Comparison of ENCODE assay signal across 12 cellular contexts in genomic region chr14:90484291-90484690, GRCh38.
DNase-seq lines count a peak whose midpoint lies in the region; ATAC-seq and TF ChIP-seq lines count a peak whose summit lies in the region.
"Had no signal": no experiment of that assay in that cellular context is flagged by ENCODE, and none has a peak within 500 bp of the region (broad histone marks: within the 10 kb centered on the region; RNA-seq: fewer than 3 reads in every experiment).

No MANE protein-coding gene starts in this region.

- no peaks in the 10 kb centered on the region for H3K79me1 ChIP-seq in trophoblast cell (ENCODE audit: low read length)

- DNase-seq in nephron progenitor cell (no peak), islet precursor cell (no peak), trophoblast cell (no peak)
- DNase-seq: CD4-positive, CD25-positive, alpha-beta regulatory T cell; HCEC 1CT had no signal

- H3K23ac ChIP-seq in trophoblast cell (ENCODE audit: low read length): no peak overlapping the region

- H3K27me3 ChIP-seq in BLaER1: no peaks in the 10 kb centered on the region
- no peaks in the 10 kb centered on the region for H3K27me3 ChIP-seq in BLaER1 treated with 17β-estradiol and CSF1 and Interleukin-3, amounts not matched to agents 10 nM and 100 nM
- H3K27me3 ChIP-seq in trophoblast cell (ENCODE audit: insufficient read depth, low read length): no peaks in the 10 kb centered on the region

- H3K27ac ChIP-seq in BLaER1: peak overlapping the region; percentile 96
- peak overlapping the region in 8 of 11 experiments; percentile 64 to 93 (median 89); a peak in 16 of 22 replicates for H3K27ac ChIP-seq in BLaER1 treated with 17β-estradiol and CSF1 and Interleukin-3, amounts not matched to agents 10 nM and 100 nM
- no peak overlapping the region for H3K27ac ChIP-seq in HEK293 (ENCODE audit: extremely low read depth, low read depth, low read length)
- H3K27ac ChIP-seq in trophoblast cell (ENCODE audit: low read depth, low read length): no peak overlapping the region
- H3K27ac ChIP-seq: A549 had no signal

- H3K4me3 ChIP-seq in BLaER1: peak overlapping the region; percentile 28
- peak overlapping the region in 6 of 10 experiments; percentile 3 to 29 (median 26); a peak in 4 of 20 replicates for H3K4me3 ChIP-seq in BLaER1 treated with 17β-estradiol and CSF1 and Interleukin-3, amounts not matched to agents 10 nM and 100 nM
- H3K4me3 ChIP-seq in HEK293 (ENCODE audit: low read depth, low read length): no peak overlapping the region
- no peak overlapping the region for H3K4me3 ChIP-seq in trophoblast cell (ENCODE audit: low read depth, low read length)
- H3K4me3 ChIP-seq: A549, GM12878 had no signal

- H2BK12ac ChIP-seq in trophoblast cell (ENCODE audit: low read length): no peak overlapping the region

- H3K14ac ChIP-seq in trophoblast cell (ENCODE audit: low read length): no peak overlapping the region

- no peak overlapping the region for H4K8ac ChIP-seq in trophoblast cell (ENCODE audit: low read depth, low read length)

- no peak overlapping the region for H4K12ac ChIP-seq in trophoblast cell (ENCODE audit: low read depth, low read length)

- CTCF ChIA-PET in HEK293 (lab: Yijun Ruan, JAX): interaction anchor here (0.6 kb wide), 1 partner anchor 88 kb away, joined by 4 read pairs; no protein-coding TSS in a partner anchor

- H2BK5ac ChIP-seq in trophoblast cell (ENCODE audit: low read depth, low read length, poor library complexity): no peak overlapping the region

- H2AFZ ChIP-seq in trophoblast cell (ENCODE audit: insufficient read depth, low read length, poor library complexity): no peak overlapping the region

- peaks cover 16% of the 10 kb centered on the region for H3K9me3 Mint-ChIP-seq in nephron progenitor cell

- no peak overlapping the region for H3K18ac ChIP-seq in trophoblast cell (ENCODE audit: low read length)

- WGBS in trophoblast cell (ENCODE audit: extremely low coverage, insufficient coverage, insufficient read length): 100% methylated on average over 2 of the region's 3 CpGs

- POLR2A ChIA-PET in HEK293 (lab: Yijun Ruan, JAX): no interaction called here

- no peak overlapping the region for H3K4me3 Mint-ChIP-seq in nephron progenitor cell
- H3K4me3 Mint-ChIP-seq: CD4-positive, CD25-positive, alpha-beta regulatory T cell had no signal

- no peak overlapping the region for H2AK5ac ChIP-seq in trophoblast cell (ENCODE audit: low read length)

- peak overlapping the region; percentile 5 for H3K27ac Mint-ChIP-seq in nephron progenitor cell
- H3K27ac Mint-ChIP-seq: CD4-positive, CD25-positive, alpha-beta regulatory T cell had no signal

- H4K20me1 ChIP-seq in BLaER1: no peaks in the 10 kb centered on the region
- no peaks in the 10 kb centered on the region for H4K20me1 ChIP-seq in BLaER1 treated with 17β-estradiol and CSF1 and Interleukin-3, amounts not matched to agents 10 nM and 100 nM

- peaks cover 16% of the 10 kb centered on the region for H3K27me3 Mint-ChIP-seq in nephron progenitor cell (ENCODE audit: low read depth, poor library complexity)

- H3K9me3 ChIP-seq in BLaER1: peaks cover 29% of the 10 kb centered on the region
- H3K9me3 ChIP-seq in BLaER1 treated with 17β-estradiol and CSF1 and Interleukin-3, amounts not matched to agents 10 nM and 100 nM (replicated peaks in 1 of 11): peaks cover 23 to 37% (median 29%) of the 10 kb centered on the region in 11 experiments
- H3K9me3 ChIP-seq in HEK293 (ENCODE audit: control insufficient read depth, insufficient read depth, low read depth, low read length): no peaks in the 10 kb centered on the region
- no peaks in the 10 kb centered on the region for H3K9me3 ChIP-seq in trophoblast cell (ENCODE audit: insufficient read depth, low read depth, low read length)

- TF ChIP-seq CTCF in HEK293 (tag by site-specific recombination; IDR thresholded peaks at IDR 0.05) (no peak), nephron progenitor cell (IDR thresholded peaks at IDR 0.05) (no peak)

- H3K4me1 Mint-ChIP-seq in nephron progenitor cell: no peaks in the 10 kb centered on the region

- no peak overlapping the region for H3K4ac ChIP-seq in trophoblast cell (ENCODE audit: low read depth, low read length)

- H3K4me2 ChIP-seq in BLaER1 (peak overlapping the region; percentile 90), trophoblast cell (ENCODE audit: low read length) (no peak overlapping the region)
- peak overlapping the region; percentile 48 to 89 (median 79); a peak in 21 of 22 replicates for H3K4me2 ChIP-seq in BLaER1 treated with 17β-estradiol and CSF1 and Interleukin-3, amounts not matched to agents 10 nM and 100 nM
- H3K4me2 ChIP-seq: A549 had no signal

- H3K36me3 ChIP-seq in BLaER1 (no peaks in the 10 kb centered on the region), HEK293 (ENCODE audit: control insufficient read depth in 2 of 2, insufficient read depth in 1 of 2, low read length in 2 of 2) (no peaks in the 10 kb centered on the region), trophoblast cell (ENCODE audit: control insufficient read depth in 1 of 2, insufficient read depth in 2 of 2, low read length in 2 of 2) (no peaks in the 10 kb centered on the region)
- peaks cover 0 to 5% (median 0%) of the 10 kb centered on the region in 11 experiments; a peak in 2 of 22 replicates for H3K36me3 ChIP-seq in BLaER1 treated with 17β-estradiol and CSF1 and Interleukin-3, amounts not matched to agents 10 nM and 100 nM

- H2BK120ac ChIP-seq in trophoblast cell (ENCODE audit: insufficient read depth, low read length, poor library complexity): no peak overlapping the region

- no peaks in the 10 kb centered on the region for H3K36me3 Mint-ChIP-seq in nephron progenitor cell (ENCODE audit: low read depth)
- H3K36me3 Mint-ChIP-seq: CD4-positive, CD25-positive, alpha-beta regulatory T cell had no signal

- ATAC-seq in GM21367 (IDR thresholded peaks at IDR 0.05; ENCODE audit: unreplicated experiment): no peak
- ATAC-seq: A549, GM12878, HepG2 had no signal

- no peak overlapping the region for H4K91ac ChIP-seq in trophoblast cell (ENCODE audit: low read depth, low read length)

- H3K4me1 ChIP-seq in BLaER1 (peaks cover 57% of the 10 kb centered on the region), HEK293 (ENCODE audit: control insufficient read depth, insufficient read depth, low read length) (no peaks in the 10 kb centered on the region), trophoblast cell (ENCODE audit: control insufficient read depth in 1 of 2, insufficient read depth in 2 of 2, low read length in 2 of 2) (no peaks in the 10 kb centered on the region)
- H3K4me1 ChIP-seq in BLaER1 treated with 17β-estradiol and CSF1 and Interleukin-3, amounts not matched to agents 10 nM and 100 nM: peaks cover 19 to 59% (median 51%) of the 10 kb centered on the region in 10 experiments
- H3K4me1 ChIP-seq: A549 had no signal

- H3K79me2 ChIP-seq in trophoblast cell (ENCODE audit: control insufficient read depth, insufficient read depth, low read length, poor library complexity): no peaks in the 10 kb centered on the region

- H3K9ac ChIP-seq in BLaER1: peak overlapping the region; percentile 83
- H3K9ac ChIP-seq in BLaER1 treated with 17β-estradiol and CSF1 and Interleukin-3, amounts not matched to agents 10 nM and 100 nM: peak overlapping the region in 8 of 11 experiments; percentile 8 to 82 (median 78); a peak in 16 of 22 replicates
- H3K9ac ChIP-seq in trophoblast cell (ENCODE audit: low read length): no peak overlapping the region

TF ChIP-seq in HEK293, 187 proteins besides CTCF, POLR2A, EP300 and RAD21:
- peak; percentile 65 for TF ChIP-seq ZNF366 (tag by site-specific recombination; conservative IDR thresholded peaks at IDR 0.05)
- no peak for TF ChIP-seq ZNF521 (tag by site-specific recombination; IDR thresholded peaks at IDR 0.05)
- TF ChIP-seq ZNF148 (tag by site-specific recombination; IDR thresholded peaks at IDR 0.05; ENCODE audit: borderline replicate concordance): 0 out of 2 replicates have a peak, but pooled peaks have one; percentile 55
- TF ChIP-seq ZNF239 (tag by site-specific recombination; IDR thresholded peaks at IDR 0.05): no peak

Comparison
In these comparisons a context has a peak if more than half of its experiments do, and no peak if none do; other contexts are left out.
1. H3K27ac ChIP-seq: peak in BLaER1 (single experiment) and BLaER1 treated with 17β-estradiol and CSF1 and Interleukin-3, amounts not matched to agents 10 nM and 100 nM (8 of 11); none in HEK293 (single experiment) and trophoblast cell (single experiment).
2. H3K4me3 ChIP-seq: peak in BLaER1 (single experiment) and BLaER1 treated with 17β-estradiol and CSF1 and Interleukin-3, amounts not matched to agents 10 nM and 100 nM (6 of 10); none in HEK293 (single experiment) and trophoblast cell (single experiment).